Comparison of ENCODE assay signal across 1 cellular context in genomic region chr3:172697558-172697957, GRCh38.
TF ChIP-seq lines count a peak whose summit lies in the region.

No MANE protein-coding gene starts in this region.

TF ChIP-seq in HepG2, 621 proteins besides CTCF, POLR2A, EP300 and RAD21 (continues in another document):
- 0 out of 2 replicates have a peak, but pooled peaks have one; percentile 4 for TF ChIP-seq PATZ1 (CRISPR knock-in tag; IDR thresholded peaks at IDR 0.05)
- no peak for TF ChIP-seq MYPOP (CRISPR knock-in tag; IDR thresholded peaks at IDR 0.05)
- no peak for TF ChIP-seq NR2F6 (IDR thresholded peaks at IDR 0.05)
- no peak for TF ChIP-seq NR2F6 (CRISPR knock-in tag; IDR thresholded peaks at IDR 0.05)
- no peak for TF ChIP-seq NFKBIZ (CRISPR knock-in tag; IDR thresholded peaks at IDR 0.05)
- 0 out of 2 replicates have a peak, but pooled peaks have one; percentile 25 for TF ChIP-seq ISL2 (CRISPR knock-in tag; IDR thresholded peaks at IDR 0.05)
- TF ChIP-seq MIER3 (CRISPR knock-in tag; IDR thresholded peaks at IDR 0.05; ENCODE audit: borderline replicate concordance): no peak
- TF ChIP-seq MLXIP (CRISPR knock-in tag; IDR thresholded peaks at IDR 0.05; ENCODE audit: borderline replicate concordance): no peak
- TF ChIP-seq ZNF644 (CRISPR knock-in tag; IDR thresholded peaks at IDR 0.05; ENCODE audit: low read depth): peak; percentile 40; the same call in 1 of the 2 replicates
- 0 out of 2 replicates have a peak, but pooled peaks have one; percentile 32 for TF ChIP-seq FOXP4 (CRISPR knock-in tag; IDR thresholded peaks at IDR 0.05)
- peak; percentile 47; the same call in 1 of the 2 replicates for TF ChIP-seq HOXA3 (CRISPR knock-in tag; IDR thresholded peaks at IDR 0.05)
- TF ChIP-seq BCL6 (CRISPR knock-in tag; IDR thresholded peaks at IDR 0.05): 0 out of 2 replicates have a peak, but pooled peaks have one; percentile 15
- 0 out of 2 replicates have a peak, but pooled peaks have one; percentile 8 for TF ChIP-seq ZMYM4 (CRISPR knock-in tag; IDR thresholded peaks at IDR 0.05)
- 0 out of 2 replicates have a peak, but pooled peaks have one; percentile 26 for TF ChIP-seq ZNF710 (CRISPR knock-in tag; IDR thresholded peaks at IDR 0.05; ENCODE audit: borderline replicate concordance)
- no peak for TF ChIP-seq ZNF570 (CRISPR knock-in tag; IDR thresholded peaks at IDR 0.05; ENCODE audit: borderline replicate concordance)
- no peak for TF ChIP-seq ZNF546 (CRISPR knock-in tag; conservative IDR thresholded peaks at IDR 0.05)
- 0 out of 2 replicates have a peak, but pooled peaks have one; percentile 32 for TF ChIP-seq ESRRA (CRISPR knock-in tag; IDR thresholded peaks at IDR 0.05; ENCODE audit: low read depth)
- peak; percentile 61; the same call in 1 of the 2 replicates for TF ChIP-seq ZNF263 (CRISPR knock-in tag; IDR thresholded peaks at IDR 0.05)
- TF ChIP-seq HNF4G (IDR thresholded peaks at IDR 0.05; ENCODE audit: borderline replicate concordance, low read depth, low read length): peak; percentile 79
- TF ChIP-seq HNF4G (CRISPR knock-in tag; IDR thresholded peaks at IDR 0.05; ENCODE audit: borderline replicate concordance, low read depth): no peak
- no peak for TF ChIP-seq ZBTB14 (CRISPR knock-in tag; IDR thresholded peaks at IDR 0.05)
- TF ChIP-seq RXRB (CRISPR knock-in tag; IDR thresholded peaks at IDR 0.05; ENCODE audit: borderline replicate concordance): peak; percentile 70
- TF ChIP-seq RARA (CRISPR knock-in tag; IDR thresholded peaks at IDR 0.05): peak; percentile 40; the same call in 1 of the 2 replicates
- no peak for TF ChIP-seq ZBTB34 (CRISPR knock-in tag; IDR thresholded peaks at IDR 0.05)
- TF ChIP-seq ZNF280D (CRISPR knock-in tag; IDR thresholded peaks at IDR 0.05): no peak
- TF ChIP-seq MAX (IDR thresholded peaks at IDR 0.05): no peak
- TF ChIP-seq PLRG1 (conservative IDR thresholded peaks at IDR 0.05): no peak
- TF ChIP-seq ZNF577 (CRISPR knock-in tag; IDR thresholded peaks at IDR 0.05; ENCODE audit: borderline replicate concordance, low read depth): no peak
- TF ChIP-seq HMG20A (CRISPR knock-in tag; IDR thresholded peaks at IDR 0.05; ENCODE audit: borderline replicate concordance): peak; percentile 27; the same call in 1 of the 2 replicates
- 0 out of 2 replicates have a peak, but pooled peaks have one; percentile 22 for TF ChIP-seq CREM (IDR thresholded peaks at IDR 0.05)
- no peak for TF ChIP-seq CREM (CRISPR knock-in tag; IDR thresholded peaks at IDR 0.05)
- TF ChIP-seq ZMAT3 (CRISPR knock-in tag; conservative IDR thresholded peaks at IDR 0.05): no peak
- no peak for TF ChIP-seq HHEX (CRISPR knock-in tag; IDR thresholded peaks at IDR 0.05)
- TF ChIP-seq NR1H2 (CRISPR knock-in tag; IDR thresholded peaks at IDR 0.05; ENCODE audit: borderline replicate concordance, low read depth): no peak
- no peak for TF ChIP-seq ZFP41 (CRISPR knock-in tag; IDR thresholded peaks at IDR 0.05; ENCODE audit: borderline replicate concordance)
- no peak for TF ChIP-seq SSRP1 (CRISPR knock-in tag; IDR thresholded peaks at IDR 0.05)
- no peak for TF ChIP-seq ZBTB25 (CRISPR knock-in tag; IDR thresholded peaks at IDR 0.05)
- TF ChIP-seq ZNF83 (CRISPR knock-in tag; IDR thresholded peaks at IDR 0.05; ENCODE audit: borderline replicate concordance): no peak
- TF ChIP-seq CCDC6 (CRISPR knock-in tag; IDR thresholded peaks at IDR 0.05): no peak
- TF ChIP-seq SOX13 (IDR thresholded peaks at IDR 0.05): no peak
- TF ChIP-seq SOX13 (CRISPR knock-in tag; conservative IDR thresholded peaks at IDR 0.05 in 1 of 2, IDR thresholded peaks at IDR 0.05 in 1 of 2): peak in 1 of 2 experiments; percentile 66; a peak in 2 of 4 replicates
- no peak for TF ChIP-seq THAP8 (CRISPR knock-in tag; IDR thresholded peaks at IDR 0.05; ENCODE audit: borderline replicate concordance)
- TF ChIP-seq HDAC2 (CRISPR knock-in tag; IDR thresholded peaks at IDR 0.05): peak; percentile 44; the same call in 1 of the 2 replicates
- peak; percentile 78 for TF ChIP-seq HNF4A (CRISPR knock-in tag; IDR thresholded peaks at IDR 0.05)
- no peak for TF ChIP-seq PHF20 (CRISPR knock-in tag; IDR thresholded peaks at IDR 0.05)
- peak; percentile 20; the same call in 1 of the 2 replicates for TF ChIP-seq SALL1 (CRISPR knock-in tag; IDR thresholded peaks at IDR 0.05)
- TF ChIP-seq DR1 (CRISPR knock-in tag; IDR thresholded peaks at IDR 0.05): no peak
- TF ChIP-seq SP140L (CRISPR knock-in tag; IDR thresholded peaks at IDR 0.05; ENCODE audit: borderline replicate concordance): no peak
